Comparison of ENCODE assay signal across 8 cellular contexts in the genomic region with DNA sequence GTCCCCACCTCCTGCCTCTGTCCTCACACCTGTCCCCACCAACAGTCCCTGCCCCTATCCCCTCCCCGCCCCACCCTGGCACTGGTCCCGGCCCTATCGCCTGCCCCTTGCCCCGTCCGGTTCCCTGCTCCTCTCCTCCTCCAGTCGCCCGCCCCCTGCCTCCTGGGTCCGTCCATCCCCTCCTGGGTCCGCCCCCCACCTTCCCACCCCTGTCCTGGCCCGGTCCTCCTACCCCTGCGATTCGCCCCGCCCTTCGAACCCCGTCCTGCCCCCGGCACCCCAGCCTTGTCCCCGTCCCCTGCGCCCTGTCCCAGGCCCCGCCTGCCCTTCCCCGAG. TPM values are rescaled to one million over a fixed set of nuclear protein-coding genes. Genes with fewer than 3 reads are reported as not detected.
DNase-seq lines count a peak whose midpoint lies in the region; ATAC-seq and TF ChIP-seq lines count a peak whose summit lies in the region.

No MANE protein-coding gene starts in this region.

- peak overlapping the region; percentile 70 for H3K27ac ChIP-seq in HL-60 (replicated peaks)

- peaks cover 19% of the 10 kb centered on the region for H3K36me3 Mint-ChIP-seq in mesothelial cell of epicardium

- peaks cover 15% of the 10 kb centered on the region for H3K9me3 Mint-ChIP-seq in mesothelial cell of epicardium

- peak; percentile 26 for DNase-seq in 8988T
- DNase-seq in HL-60 (ENCODE audit: low read depth in 1 of 2, low spot score in 1 of 2), result peak in 1 of 2 experiments; percentile 45
- no peak for DNase-seq in choroid plexus epithelial cell (ENCODE audit: low read depth)
- no peak for DNase-seq in mesothelial cell of epicardium (ENCODE audit: low spot score in 2 of 2, unreplicated experiment in 2 of 2)
- DNase-seq in glomerular visceral epithelial cell (ENCODE audit: extremely low spot score), result no peak
- no peak for DNase-seq in activated CD8-positive, alpha-beta memory T cell treated with anti-CD3 and anti-CD28 coated beads for 24 hours

- no peak overlapping the region for H3K27ac Mint-ChIP-seq in mesothelial cell of epicardium

- peak overlapping the region; percentile 80 for H3K4me3 ChIP-seq in HL-60 (replicated peaks; ENCODE audit: insufficient read depth, low read length)
- peak overlapping the region; percentile 93 for H3K4me3 ChIP-seq in choroid plexus epithelial cell (ENCODE audit: low read depth, low read length)

- peak overlapping the region; percentile 83 for H3K4me3 Mint-ChIP-seq in mesothelial cell of epicardium

- H3K27me3 Mint-ChIP-seq in mesothelial cell of epicardium (ENCODE audit: low read depth), result no peaks in the 10 kb centered on the region

- no peak for ATAC-seq in GM21381 (IDR thresholded peaks at IDR 0.05; ENCODE audit: unreplicated experiment)
- no peak for ATAC-seq in HG02642 (IDR thresholded peaks at IDR 0.05; ENCODE audit: poor library complexity, unreplicated experiment)

- no peaks in the 10 kb centered on the region for H3K27me3 ChIP-seq in HL-60 (ENCODE audit: insufficient read depth, poor library complexity, severe bottlenecking)

- H3K4me1 Mint-ChIP-seq in mesothelial cell of epicardium, result peaks cover 5% of the 10 kb centered on the region

- no peak for TF ChIP-seq CTCF in HL-60 (IDR thresholded peaks at IDR 0.05; ENCODE audit: insufficient read depth, low read length)
- TF ChIP-seq CTCF in choroid plexus epithelial cell (conservative IDR thresholded peaks at IDR 0.05; ENCODE audit: low read depth, low read length), result no peak
- TF ChIP-seq CTCF in mesothelial cell of epicardium (IDR thresholded peaks at IDR 0.05; ENCODE audit: unreplicated experiment), result no peak

RNA-seq across cellular contexts. Expression of a gene that starts 0.4 kb away (rescaled TPM):
- 275 to 294 TPM (median 275 TPM) in 3 replicates for total RNA-seq in mesothelial cell of epicardium

RNA-seq across cellular contexts. Expression of a gene that starts 13.6 kb away (rescaled TPM):
- total RNA-seq in mesothelial cell of epicardium, result 20.1 to 22.6 TPM (median 20.3 TPM) in 3 replicates

RNA-seq across cellular contexts. Expression of a gene that starts 16.5 kb away (rescaled TPM):
- 159 to 168 TPM (median 168 TPM) in 3 replicates for total RNA-seq in mesothelial cell of epicardium

RNA-seq across cellular contexts. Expression of a gene that starts 20.6 kb away (rescaled TPM):
- 16.0 to 18.1 TPM (median 17.4 TPM) in 3 replicates for total RNA-seq in mesothelial cell of epicardium

RNA-seq across cellular contexts. Expression of a gene that starts 23.5 kb away (rescaled TPM):
- total RNA-seq in mesothelial cell of epicardium, result 3.1 to 3.8 TPM (median 3.6 TPM) in 3 replicates
